8 cellular contexts compared by ENCODE assay signal in genomic region chr19:37007587-37008220, GRCh38.
A peak's percentile ranks its signal among the peaks of the same experiment; 100 is the strongest.
DNase-seq lines count a peak whose midpoint lies in the region; ATAC-seq, FAIRE-seq and TF ChIP-seq lines count a peak whose summit lies in the region.

No MANE protein-coding gene starts in this region.

- no peaks in the 10 kb centered on the region for H3K79me2 ChIP-seq in HepG2 (ENCODE audit: insufficient read depth, low read length)

- H3K27me3 ChIP-seq in liver (ENCODE audit: control insufficient read depth in 4 of 4, insufficient read depth in 4 of 4, low read length in 3 of 4) = no peaks in the 10 kb centered on the region
- no peaks in the 10 kb centered on the region for H3K27me3 ChIP-seq in HepG2 (ENCODE audit: control insufficient read depth in 1 of 2, insufficient read depth in 2 of 2, low read length in 2 of 2)
- no peaks in the 10 kb centered on the region for H3K27me3 ChIP-seq in lower lobe of right lung (ENCODE audit: low read depth)

- H3K4me1 Mint-ChIP-seq in Calu3 (ENCODE audit: low read depth, unreplicated experiment) = no peaks in the 10 kb centered on the region

- no peak for FAIRE-seq in HepG2 (lab: Jason Lieb, UNC)

- DNase-seq in HepG2 (ENCODE audit: low spot score) (no peak), amniotic epithelial cell (ENCODE audit: low read depth) (peak; percentile 21), lower lobe of right lung (peak; percentile 60), Calu3 (no peak)
- peak; percentile 1 to 10 for DNase-seq in stimulated activated CD8-positive, alpha-beta memory T cell treated with anti-CD3 and anti-CD28 coated beads, Interleukin-2, amount 100 ng/mL, for 1 hour (ENCODE audit: low read depth in 2 of 2)

- POLR2A ChIA-PET in HepG2 (lab: Yijun Ruan, JAX) = no interaction called here

- H3K4me3 ChIP-seq in liver (ENCODE audit: low read depth in 1 of 3, low read length in 3 of 3) (peak overlapping the region; percentile 11 to 55 (median 30)), HepG2 (replicated peaks in 1 of 3; ENCODE audit: insufficient read depth in 1 of 3, low read depth in 2 of 3, low read length in 3 of 3) (no peak overlapping the region), lower lobe of right lung (peak overlapping the region; percentile 53)

- no peak overlapping the region for H3K27ac Mint-ChIP-seq in Calu3 (ENCODE audit: unreplicated experiment)

- in situ Hi-C loops in HepG2 (cut with HindIII; ENCODE audit: extremely low pct_ligation_motif_present, low pct_unique_long_range_greater_than_20kb) = no loop called here

- no peak overlapping the region for H3K9ac ChIP-seq in liver (ENCODE audit: low read depth in 1 of 2, low read length in 2 of 2)
- H3K9ac ChIP-seq in HepG2 (ENCODE audit: insufficient read depth, low read depth, low read length) = no peak overlapping the region

- no peak for TF ChIP-seq EP300 in HepG2 (IDR thresholded peaks at IDR 0.05; ENCODE audit: low read depth in 2 of 2, low read length in 2 of 2)
- TF ChIP-seq EP300 in HepG2 (CRISPR knock-in tag; IDR thresholded peaks at IDR 0.05; ENCODE audit: borderline replicate concordance) = no peak

- no peak overlapping the region for H2AFZ ChIP-seq in HepG2 (ENCODE audit: low read length)

- peaks cover 17% of the 10 kb centered on the region for H3K9me3 Mint-ChIP-seq in Calu3 (ENCODE audit: low read depth, unreplicated experiment)

- no peaks in the 10 kb centered on the region for H3K36me3 ChIP-seq in liver (ENCODE audit: control insufficient read depth in 4 of 4, insufficient read depth in 3 of 4, low read depth in 1 of 4, low read length in 3 of 4)
- H3K36me3 ChIP-seq in HepG2 (replicated peaks in 1 of 2; ENCODE audit: control insufficient read depth in 1 of 2, insufficient read depth in 2 of 2, low read length in 2 of 2) = no peaks in the 10 kb centered on the region
- H3K36me3 ChIP-seq in lower lobe of right lung = no peaks in the 10 kb centered on the region

- no peak for TF ChIP-seq RAD21 in liver (IDR thresholded peaks at IDR 0.05)
- no peak for TF ChIP-seq RAD21 in HepG2 (CRISPR knock-in tag; IDR thresholded peaks at IDR 0.05)

- H3K27me3 Mint-ChIP-seq in Calu3 (ENCODE audit: unreplicated experiment) = no peaks in the 10 kb centered on the region

- CTCF ChIA-PET in HepG2 (lab: Yijun Ruan, JAX; ENCODE audit: low intra/inter-chr PET ratio, low total read pairs) (no interaction called here), Calu3 (lab: Charles Lee) (no interaction called here)

- no peak overlapping the region for H3K27ac ChIP-seq in liver (ENCODE audit: low read depth in 1 of 2, low read length in 2 of 2)
- H3K27ac ChIP-seq in HepG2 (ENCODE audit: extremely low read length, insufficient read depth, low read length) = no peak overlapping the region
- H3K27ac ChIP-seq in lower lobe of right lung = peak overlapping the region; percentile 56

- no peak overlapping the region for H3K4me2 ChIP-seq in HepG2 (ENCODE audit: low read depth, low read length)

- peaks cover 12 to 49% (median 29%) of the 10 kb centered on the region in 4 donors for H3K9me3 ChIP-seq in liver (ENCODE audit: control insufficient read depth in 4 of 4, low read length in 3 of 4)
- peaks cover 80% of the 10 kb centered on the region for H3K9me3 ChIP-seq in HepG2 (ENCODE audit: low read length)
- H3K9me3 ChIP-seq in lower lobe of right lung = peaks cover 16% of the 10 kb centered on the region

- TF ChIP-seq CTCF in liver (IDR thresholded peaks at IDR 0.05; ENCODE audit: low read depth, low read length, missing input control) (no peak), HepG2 (CRISPR knock-in tag; IDR thresholded peaks at IDR 0.05) (no peak), lower lobe of right lung (IDR thresholded peaks at IDR 0.05) (no peak), Calu3 (IDR thresholded peaks at IDR 0.05; ENCODE audit: unreplicated experiment) (no peak)

- BruUV-seq in HepG2 (replicated peaks; lab: Mats Ljungman, UMichigan) = no TSS peak
- BruUV-seq in Calu3 (replicated peaks; lab: Mats Ljungman, UMichigan) = no TSS peak

- no peaks in the 10 kb centered on the region for H4K20me1 ChIP-seq in HepG2 (ENCODE audit: insufficient read depth, low read length)

- ATAC-seq in HepG2 (no peak), lower lobe of right lung (peak in 1 of 2 donors; percentile 40), GM21367 (IDR thresholded peaks at IDR 0.05; ENCODE audit: unreplicated experiment) (no peak), GM19035 (IDR thresholded peaks at IDR 0.05; ENCODE audit: unreplicated experiment) (no peak)

- 31% methylated on average over 48 of the region's 48 CpGs for WGBS in liver
- 63% methylated on average over 20 of the region's 48 CpGs for WGBS in HepG2 (ENCODE audit: low lambda C conversion rate)

- intact Hi-C loops in HepG2 (cut with micrococcal nuclease; ENCODE audit: unreplicated experiment) = no loop called here
- intact Hi-C loops in lower lobe of right lung (cut with DNase I) = no loop called here
- intact Hi-C loops in Calu3 (cut with micrococcal nuclease; ENCODE audit: unreplicated experiment) = no loop called here

- no peak for TF ChIP-seq POLR2A in HepG2 (IDR thresholded peaks at IDR 0.05; ENCODE audit: insufficient read depth in 1 of 2, low read depth in 2 of 2, low read length in 2 of 2)

- H3K36me3 Mint-ChIP-seq in Calu3 (ENCODE audit: insufficient read depth, unreplicated experiment) = peaks cover 5% of the 10 kb centered on the region

- H3K4me1 ChIP-seq in liver (ENCODE audit: control insufficient read depth in 4 of 4, insufficient read depth in 4 of 4, low read length in 3 of 4) = no peaks in the 10 kb centered on the region
- no peaks in the 10 kb centered on the region for H3K4me1 ChIP-seq in HepG2 (ENCODE audit: insufficient read depth, low read length)
- no peaks in the 10 kb centered on the region for H3K4me1 ChIP-seq in lower lobe of right lung

- no peak overlapping the region for H3K4me3 Mint-ChIP-seq in Calu3 (ENCODE audit: low read depth, unreplicated experiment)

TF ChIP-seq in liver, 16 proteins besides CTCF, POLR2A, EP300 and RAD21 (continues in another document):
- TF ChIP-seq FOXA2 (IDR thresholded peaks at IDR 0.05) = no peak
- no peak for TF ChIP-seq NR2F2 (IDR thresholded peaks at IDR 0.05)
- no peak for TF ChIP-seq EGR1 (IDR thresholded peaks at IDR 0.05; ENCODE audit: low read depth in 2 of 2)
- no peak for TF ChIP-seq MAX (IDR thresholded peaks at IDR 0.05)
- TF ChIP-seq YY1 (IDR thresholded peaks at IDR 0.05) = no peak
- TF ChIP-seq HNF4A (conservative IDR thresholded peaks at IDR 0.05) = no peak
- no peak for TF ChIP-seq HNF4G (IDR thresholded peaks at IDR 0.05)
- TF ChIP-seq TAF1 (conservative IDR thresholded peaks at IDR 0.05) = no peak
- no peak for TF ChIP-seq ATF3 (IDR thresholded peaks at IDR 0.05)
- no peak for TF ChIP-seq SP1 (IDR thresholded peaks at IDR 0.05)
- TF ChIP-seq GABPA (IDR thresholded peaks at IDR 0.05 in 1 of 2, conservative IDR thresholded peaks at IDR 0.05 in 1 of 2) = no peak

TF ChIP-seq in HepG2, 621 proteins besides CTCF, POLR2A, EP300 and RAD21:
- TF ChIP-seq ZNF543 (CRISPR knock-in tag; IDR thresholded peaks at IDR 0.05) (no peak), MIER2 (CRISPR knock-in tag; IDR thresholded peaks at IDR 0.05) (no peak), SNAPC2 (CRISPR knock-in tag; IDR thresholded peaks at IDR 0.05) (no peak), AGO1 (IDR thresholded peaks at IDR 0.05; ENCODE audit: low read depth, low read length, poor library complexity, severe bottlenecking) (no peak), STAG1 (CRISPR knock-in tag; IDR thresholded peaks at IDR 0.05) (no peak), NR2F2 (IDR thresholded peaks at IDR 0.05; ENCODE audit: borderline replicate concordance, low read depth) (no peak)

Comparison
In these comparisons a context has a peak if more than half of its experiments do, and no peak if none do; other contexts are left out.
1. H3K4me3 ChIP-seq: peak in liver (3 of 3) and lower lobe of right lung (single experiment); none in HepG2 (0 of 3).
2. DNase-seq: peak in amniotic epithelial cell (single experiment), lower lobe of right lung (single experiment) and stimulated activated CD8-positive, alpha-beta memory T cell treated with anti-CD3 and anti-CD28 coated beads, Interleukin-2, amount 100 ng/mL, for 1 hour (2 of 2); none in HepG2 (single experiment) and Calu3 (single experiment).